In genomic region chr19:44954649-44955499, GRCh38 we compare ENCODE assay signal across 1 cellular context.
A peak's percentile ranks its signal among the peaks of the same experiment; 100 is the strongest.
TF ChIP-seq lines count a peak whose summit lies in the region.

Gene CLPTM1 (plus strand): TSS chr19:44955380. CDS start chr19:44955396, 16 bp downstream.

TF ChIP-seq in GM12878, 131 proteins besides CTCF, POLR2A, EP300 and RAD21 (continued from another document):
- peak; percentile 52; the same call in 1 of the 2 replicates for TF ChIP-seq IRF5 (IDR thresholded peaks at IDR 0.05; ENCODE audit: borderline replicate concordance)
- TF ChIP-seq MTA3 (IDR thresholded peaks at IDR 0.05; ENCODE audit: borderline replicate concordance, low read length): no peak; the same call in 1 of the 2 replicates
- peak; percentile 21; the same call in 1 of the 2 replicates for TF ChIP-seq NRF1 (conservative IDR thresholded peaks at IDR 0.05; ENCODE audit: low read depth, low read length)
- TF ChIP-seq GATAD2B (conservative IDR thresholded peaks at IDR 0.05; ENCODE audit: low read depth): no peak
